ENCODE assay signal across 18 cellular contexts in genomic region chr12:95402096-95402495, GRCh38.
DNase-seq lines count a peak whose midpoint lies in the region; ATAC-seq, FAIRE-seq and TF ChIP-seq lines count a peak whose summit lies in the region.
"Had no signal": no experiment of that assay in that cellular context is flagged by ENCODE, and none has a peak within 500 bp of the region (broad histone marks: within the 10 kb centered on the region; RNA-seq: fewer than 3 reads in every experiment).

No MANE protein-coding gene starts in this region.

- H3K4me3 ChIP-seq in H7 (ENCODE audit: insufficient read depth, low read depth, low read length) (no peak overlapping the region), iPS DF 6.9 (ENCODE audit: low read length) (no peak overlapping the region), neural progenitor cell (no peak overlapping the region), esophagus muscularis mucosa (no peak overlapping the region), HepG2 (replicated peaks in 1 of 3; ENCODE audit: insufficient read depth in 1 of 3, low read depth in 2 of 3, low read length in 3 of 3) (no peak overlapping the region)
- H3K4me3 ChIP-seq: BLaER1 treated with 17β-estradiol and CSF1 and Interleukin-3, amounts not matched to agents 10 nM and 100 nM; GM12878; GM23248 had no signal

- no TSS peak for BruUV-seq in HepG2 (replicated peaks; lab: Mats Ljungman, UMichigan)

- no peak for TF ChIP-seq EP300 in esophagus muscularis mucosa (IDR thresholded peaks at IDR 0.05)
- TF ChIP-seq EP300 in HepG2 (IDR thresholded peaks at IDR 0.05; ENCODE audit: low read depth in 2 of 2, low read length in 2 of 2): no peak
- TF ChIP-seq EP300 in HepG2 (CRISPR knock-in tag; IDR thresholded peaks at IDR 0.05; ENCODE audit: borderline replicate concordance): no peak

- FAIRE-seq in HepG2 (lab: Jason Lieb, UNC): no peak
- FAIRE-seq: GM12878, GM18507, HTR-8/SVneo had no signal

- in situ Hi-C loops in HepG2 (cut with HindIII; ENCODE audit: extremely low pct_ligation_motif_present, low pct_unique_long_range_greater_than_20kb): no loop called here

- H3K9ac ChIP-seq in neural progenitor cell (no peak overlapping the region), HepG2 (ENCODE audit: insufficient read depth, low read depth, low read length) (no peak overlapping the region)
- H3K9ac ChIP-seq: BLaER1 treated with 17β-estradiol and CSF1 and Interleukin-3, amounts not matched to agents 10 nM and 100 nM; GM23248 had no signal

- H3K4me1 ChIP-seq in iPS DF 6.9 (ENCODE audit: control insufficient read depth, insufficient read depth, low read length) (no peaks in the 10 kb centered on the region), neural progenitor cell (no peaks in the 10 kb centered on the region), esophagus muscularis mucosa (peaks cover 0 to 11% (median 7%) of the 10 kb centered on the region in 4 donors), HepG2 (ENCODE audit: insufficient read depth, low read length) (no peaks in the 10 kb centered on the region)
- H3K4me1 ChIP-seq: BLaER1 treated with 17β-estradiol and CSF1 and Interleukin-3, amounts not matched to agents 10 nM and 100 nM had no signal

- no peaks in the 10 kb centered on the region for H4K20me1 ChIP-seq in neural progenitor cell (ENCODE audit: low read depth)
- H4K20me1 ChIP-seq in HepG2 (ENCODE audit: insufficient read depth, low read length): no peaks in the 10 kb centered on the region
- H4K20me1 ChIP-seq: BLaER1 treated with 17β-estradiol and CSF1 and Interleukin-3, amounts not matched to agents 10 nM and 100 nM had no signal

- peaks cover 13% of the 10 kb centered on the region for H3K9me3 Mint-ChIP-seq in WTC11
- H3K9me3 Mint-ChIP-seq in neural progenitor cell: peaks cover 2% of the 10 kb centered on the region
- H3K9me3 Mint-ChIP-seq in activated CD8-positive, alpha-beta T cell treated with anti-CD3 and anti-CD28 coated beads for 36 hours: no peaks in the 10 kb centered on the region

- TF ChIP-seq RAD21 in HepG2 (CRISPR knock-in tag; IDR thresholded peaks at IDR 0.05): no peak

- WGBS in iPS DF 6.9 (ENCODE audit: insufficient coverage, insufficient read length): no CpG with 5 or more reads among the region's 4 CpGs
- WGBS in esophagus muscularis mucosa: 90% methylated on average over 4 of the region's 4 CpGs
- 10% methylated on average over 2 of the region's 4 CpGs for WGBS in HepG2 (ENCODE audit: low lambda C conversion rate)

- H3F3A ChIP-seq in neural progenitor cell (ENCODE audit: low read depth): no peaks in the 10 kb centered on the region

- CTCF ChIA-PET in WTC11 (lab: Charles Lee) (interaction anchor here (1.3 kb wide), 1 partner anchor 329 kb away, joined by 5 read pairs; the partner anchor contains the start of gene NR2C1), HepG2 (lab: Yijun Ruan, JAX; ENCODE audit: low intra/inter-chr PET ratio, low total read pairs) (no interaction called here)
- CTCF ChIA-PET in activated CD8-positive, alpha-beta T cell treated with anti-CD3 and anti-CD28 coated beads for 36 hours (lab: Charles Lee): no interaction called here

- no peak overlapping the region for H3K4me2 ChIP-seq in neural progenitor cell
- no peak overlapping the region for H3K4me2 ChIP-seq in HepG2 (ENCODE audit: low read depth, low read length)
- H3K4me2 ChIP-seq: BLaER1 treated with 17β-estradiol and CSF1 and Interleukin-3, amounts not matched to agents 10 nM and 100 nM had no signal

- ATAC-seq in WTC11: peak; percentile 93
- no peak for ATAC-seq in activated CD8-positive, alpha-beta T cell treated with anti-CD3 and anti-CD28 coated beads for 36 hours
- no peak for ATAC-seq in HepG2
- ATAC-seq: GM12878 had no signal

- DNase-seq in H7 (peak; percentile 60), WTC11 (ENCODE audit: low spot score) (peak; percentile 17), iPS DF 6.9 (ENCODE audit: low read depth, low spot score) (peak; percentile 18), neural progenitor cell (ENCODE audit: low spot score) (peak; percentile 26), esophagus muscularis mucosa (ENCODE audit: extremely low spot score) (no peak), NCI-H526 treated with DMSO at 0.1 percent for 48 hours (lab: John Stamatoyannopoulos, UW) (no peak), HepG2 (ENCODE audit: low spot score) (no peak)
- DNase-seq in activated CD8-positive, alpha-beta T cell treated with anti-CD3 and anti-CD28 coated beads for 36 hours: no peak
- DNase-seq: ACHN; Calu3; CD4-positive, CD25-positive, alpha-beta regulatory T cell; DMS79; GM23248; HCEC 1CT had no signal

- H3K27me3 Mint-ChIP-seq in WTC11 (ENCODE audit: low read depth) (peaks cover 5% of the 10 kb centered on the region), neural progenitor cell (ENCODE audit: insufficient read depth, low read depth) (peaks cover 4% of the 10 kb centered on the region)
- H3K27me3 Mint-ChIP-seq in activated CD8-positive, alpha-beta T cell treated with anti-CD3 and anti-CD28 coated beads for 36 hours: peaks cover 8% of the 10 kb centered on the region

- H3K4me1 Mint-ChIP-seq in WTC11 (peaks cover 3% of the 10 kb centered on the region; the same call in 1 of the 2 replicates), neural progenitor cell (no peaks in the 10 kb centered on the region)
- H3K4me1 Mint-ChIP-seq in activated CD8-positive, alpha-beta T cell treated with anti-CD3 and anti-CD28 coated beads for 36 hours (ENCODE audit: low read depth): peaks cover 4% of the 10 kb centered on the region
- H3K4me1 Mint-ChIP-seq: CD4-positive, CD25-positive, alpha-beta regulatory T cell had no signal

- TF ChIP-seq POLR2A in esophagus muscularis mucosa (IDR thresholded peaks at IDR 0.05; ENCODE audit: low read depth) (no peak), HepG2 (IDR thresholded peaks at IDR 0.05; ENCODE audit: insufficient read depth in 1 of 2, low read depth in 2 of 2, low read length in 2 of 2) (no peak)

- POLR2A ChIA-PET in WTC11 (lab: Charles Lee) (no interaction called here), HepG2 (lab: Yijun Ruan, JAX) (no interaction called here)
- POLR2A ChIA-PET in activated CD8-positive, alpha-beta T cell treated with anti-CD3 and anti-CD28 coated beads for 36 hours (lab: Charles Lee): no interaction called here

- H3K27me3 ChIP-seq in H7 (ENCODE audit: control insufficient read depth, insufficient read depth, low read length) (no peaks in the 10 kb centered on the region), iPS DF 6.9 (ENCODE audit: control insufficient read depth, insufficient read depth, low read length) (no peaks in the 10 kb centered on the region), neural progenitor cell (no peaks in the 10 kb centered on the region), esophagus muscularis mucosa (no peaks in the 10 kb centered on the region), HepG2 (ENCODE audit: control insufficient read depth in 1 of 2, insufficient read depth in 2 of 2, low read length in 2 of 2) (no peaks in the 10 kb centered on the region; a peak in 1 of 5 replicates)
- H3K27me3 ChIP-seq: BLaER1 treated with 17β-estradiol and CSF1 and Interleukin-3, amounts not matched to agents 10 nM and 100 nM had no signal

- H3K27ac ChIP-seq in iPS DF 6.9 (ENCODE audit: low read length) (no peak overlapping the region), neural progenitor cell (no peak overlapping the region), esophagus muscularis mucosa (replicated peaks in 1 of 4) (no peak overlapping the region), HepG2 (ENCODE audit: extremely low read length, insufficient read depth, low read length) (no peak overlapping the region)
- H3K27ac ChIP-seq: BLaER1 treated with 17β-estradiol and CSF1 and Interleukin-3, amounts not matched to agents 10 nM and 100 nM; GM23248 had no signal

- peak overlapping the region; percentile 19 for H2AFZ ChIP-seq in neural progenitor cell (replicated peaks)
- H2AFZ ChIP-seq in HepG2 (ENCODE audit: low read length): no peak overlapping the region
- H2AFZ ChIP-seq: GM23248 had no signal

- intact Hi-C loops in esophagus muscularis mucosa (cut with DNase I): no loop called here
- intact Hi-C loops in activated CD8-positive, alpha-beta T cell treated with anti-CD3 and anti-CD28 coated beads for 36 hours (cut with micrococcal nuclease): no loop called here
- intact Hi-C loops in HepG2 (cut with micrococcal nuclease; ENCODE audit: unreplicated experiment): no loop called here

- H3K36me3 Mint-ChIP-seq in WTC11: no peaks in the 10 kb centered on the region
- no peaks in the 10 kb centered on the region for H3K36me3 Mint-ChIP-seq in neural progenitor cell
- no peaks in the 10 kb centered on the region for H3K36me3 Mint-ChIP-seq in activated CD8-positive, alpha-beta T cell treated with anti-CD3 and anti-CD28 coated beads for 36 hours (ENCODE audit: low read depth)
- H3K36me3 Mint-ChIP-seq: CD4-positive, CD25-positive, alpha-beta regulatory T cell had no signal

- TF ChIP-seq CTCF in WTC11 (IDR thresholded peaks at IDR 0.05) (no peak), neural progenitor cell (IDR thresholded peaks at IDR 0.05) (no peak), esophagus muscularis mucosa (IDR thresholded peaks at IDR 0.05) (no peak), HepG2 (CRISPR knock-in tag; IDR thresholded peaks at IDR 0.05) (no peak)
- TF ChIP-seq CTCF in activated CD8-positive, alpha-beta T cell treated with anti-CD3 and anti-CD28 coated beads for 36 hours (IDR thresholded peaks at IDR 0.05): no peak

- H3K27ac Mint-ChIP-seq in WTC11 (no peak overlapping the region), neural progenitor cell (no peak overlapping the region)
- H3K27ac Mint-ChIP-seq in activated CD8-positive, alpha-beta T cell treated with anti-CD3 and anti-CD28 coated beads for 36 hours: no peak overlapping the region
- H3K27ac Mint-ChIP-seq: CD4-positive, CD25-positive, alpha-beta regulatory T cell had no signal

- H3K9me3 ChIP-seq in iPS DF 6.9 (ENCODE audit: control insufficient read depth, insufficient read depth, low read length): no peaks in the 10 kb centered on the region
- H3K9me3 ChIP-seq in neural progenitor cell (ENCODE audit: low read depth): no peaks in the 10 kb centered on the region
- H3K9me3 ChIP-seq in esophagus muscularis mucosa: no peaks in the 10 kb centered on the region
- H3K9me3 ChIP-seq in HepG2 (ENCODE audit: low read length): no peaks in the 10 kb centered on the region
- H3K9me3 ChIP-seq: BLaER1 treated with 17β-estradiol and CSF1 and Interleukin-3, amounts not matched to agents 10 nM and 100 nM had no signal

- H3K36me3 ChIP-seq in H7 (replicated peaks; ENCODE audit: control insufficient read depth, insufficient read depth, low read length): no peaks in the 10 kb centered on the region
- no peaks in the 10 kb centered on the region for H3K36me3 ChIP-seq in iPS DF 6.9 (ENCODE audit: control insufficient read depth, insufficient read depth, low read length)
- H3K36me3 ChIP-seq in neural progenitor cell: no peaks in the 10 kb centered on the region
- no peaks in the 10 kb centered on the region for H3K36me3 ChIP-seq in esophagus muscularis mucosa
- no peaks in the 10 kb centered on the region for H3K36me3 ChIP-seq in HepG2 (replicated peaks in 1 of 2; ENCODE audit: control insufficient read depth in 1 of 2, insufficient read depth in 2 of 2, low read length in 2 of 2)
- H3K36me3 ChIP-seq: BLaER1 treated with 17β-estradiol and CSF1 and Interleukin-3, amounts not matched to agents 10 nM and 100 nM had no signal

- H3K79me2 ChIP-seq in neural progenitor cell (ENCODE audit: low read depth) (no peaks in the 10 kb centered on the region), HepG2 (ENCODE audit: insufficient read depth, low read length) (no peaks in the 10 kb centered on the region)

- no peak overlapping the region for H3K4me3 Mint-ChIP-seq in WTC11
- no peak overlapping the region for H3K4me3 Mint-ChIP-seq in neural progenitor cell
- H3K4me3 Mint-ChIP-seq in activated CD8-positive, alpha-beta T cell treated with anti-CD3 and anti-CD28 coated beads for 36 hours: no peak overlapping the region
- H3K4me3 Mint-ChIP-seq: CD4-positive, CD25-positive, alpha-beta regulatory T cell had no signal

Comparison
In these comparisons a context has a peak if more than half of its experiments do, and no peak if none do; other contexts are left out.
1. DNase-seq: peak in H7 (single experiment), WTC11 (single experiment), iPS DF 6.9 (single experiment) and neural progenitor cell (single experiment); none in esophagus muscularis mucosa (single experiment), activated CD8-positive, alpha-beta T cell treated with anti-CD3 and anti-CD28 coated beads for 36 hours (single experiment), NCI-H526 treated with DMSO at 0.1 percent for 48 hours (single experiment) and HepG2 (single experiment).